In the genomic region with DNA sequence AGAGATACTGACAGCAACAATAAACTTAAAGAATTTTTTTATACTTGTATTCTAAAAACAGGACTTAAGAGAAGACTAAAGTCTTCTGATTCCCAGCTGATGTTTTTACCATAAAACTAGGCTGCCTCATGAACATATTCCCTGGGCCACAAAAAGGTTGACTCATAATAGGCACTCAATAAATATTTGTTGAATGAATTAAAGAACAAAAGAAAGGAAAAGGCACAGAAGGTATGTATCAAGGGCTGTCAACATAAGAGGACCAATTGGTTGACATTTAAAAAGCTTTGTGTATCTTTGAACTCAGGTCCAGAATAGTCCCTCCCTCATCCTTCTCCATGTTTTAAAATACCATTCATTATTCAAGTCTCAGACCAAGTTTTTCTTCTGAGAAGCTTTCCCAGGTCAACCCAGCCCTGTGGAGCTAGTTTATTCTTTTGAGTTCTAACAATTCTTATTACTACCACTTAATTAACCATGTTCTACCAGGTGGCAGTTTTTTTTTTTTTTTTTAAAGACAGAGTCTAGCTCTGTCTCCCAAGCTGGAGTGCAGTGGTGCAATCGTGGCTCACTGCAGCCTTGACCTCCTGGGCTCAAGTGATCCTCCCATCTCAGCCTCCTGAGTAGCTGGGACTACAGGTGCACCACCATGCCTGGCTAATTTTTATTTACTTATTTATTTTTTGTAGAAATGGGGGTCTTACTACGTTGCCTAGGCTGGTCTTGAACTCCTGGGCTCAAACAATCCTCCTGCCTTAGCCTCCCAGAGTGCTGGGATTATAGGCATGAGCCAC, we compare ENCODE assay signal across 17 cellular contexts. TPM values are rescaled to one million over a fixed set of nuclear protein-coding genes. Genes with fewer than 3 reads are reported as not detected.
DNase-seq lines count a peak whose midpoint lies in the region; ATAC-seq and TF ChIP-seq lines count a peak whose summit lies in the region.
"Had no signal": no experiment of that assay in that cellular context is flagged by ENCODE, and none has a peak within 500 bp of the region (broad histone marks: within the 10 kb centered on the region; RNA-seq: fewer than 3 reads in every experiment).

No MANE protein-coding gene starts in this region.

- no peak overlapping the region for H3K27ac ChIP-seq in CD8-positive, alpha-beta memory T cell (ENCODE audit: low read depth, low read length)
- H3K27ac ChIP-seq in HCT116 (ENCODE audit: low read depth, low read length): peak overlapping the region; percentile 42; the same call in 1 of the 2 replicates
- H3K27ac ChIP-seq in colonic mucosa: no peak overlapping the region
- H3K27ac ChIP-seq: suprapubic skin had no signal

- H3K4me3 ChIP-seq in CD8-positive, alpha-beta memory T cell (ENCODE audit: low read length): no peak overlapping the region
- H3K4me3 ChIP-seq in HCT116 (replicated peaks in 1 of 2; ENCODE audit: low read depth in 1 of 2, low read length in 2 of 2) (no peak overlapping the region; a peak in 1 of 4 replicates), colonic mucosa (no peak overlapping the region)
- H3K4me3 ChIP-seq: suprapubic skin had no signal

- no peaks in the 10 kb centered on the region for H3K9me2 ChIP-seq in HCT116 (ENCODE audit: insufficient read depth)

- H3K27ac Mint-ChIP-seq in CD8-positive, alpha-beta memory T cell: peak overlapping the region in 6 of 8 donors; percentile 17 to 66 (median 34)
- H3K27ac Mint-ChIP-seq in mesothelial cell of epicardium: peak overlapping the region; percentile 18

- ATAC-seq in HCT116 (peak; percentile 56), HG03565 (IDR thresholded peaks at IDR 0.05; ENCODE audit: unreplicated experiment) (no peak), GM21717 (IDR thresholded peaks at IDR 0.05; ENCODE audit: unreplicated experiment) (no peak)

- H3K79me2 ChIP-seq in HCT116 (ENCODE audit: insufficient read depth, low read length): no peaks in the 10 kb centered on the region

- CTCF ChIA-PET in CD8-positive, alpha-beta memory T cell (lab: Charles Lee): interaction anchor here (1.0 to 1.2 kb wide), 2 partner anchors 14 to 18 kb away, joined by 3 to 4 read pairs; a partner anchor contains a TSS
- CTCF ChIA-PET in HCT116 (lab: Charles Lee): interaction anchor here (1.0 to 2.4 kb wide), 2 partner anchors 17 to 20 kb away, joined by 3 to 8 read pairs; a partner anchor contains a TSS

- H3K27me3 Mint-ChIP-seq in CD8-positive, alpha-beta memory T cell: peaks cover 0 to 1% of the 10 kb centered on the region in 2 donors
- H3K27me3 Mint-ChIP-seq in mesothelial cell of epicardium (ENCODE audit: low read depth): no peaks in the 10 kb centered on the region

- H3K36me3 Mint-ChIP-seq in CD8-positive, alpha-beta memory T cell: peaks cover 0 to 3% (median 0%) of the 10 kb centered on the region in 3 donors
- H3K36me3 Mint-ChIP-seq in mesothelial cell of epicardium: no peaks in the 10 kb centered on the region

- H3K4me1 Mint-ChIP-seq in CD8-positive, alpha-beta memory T cell: peaks cover 54 to 80% (median 77%) of the 10 kb centered on the region in 3 donors
- peaks cover 32% of the 10 kb centered on the region for H3K4me1 Mint-ChIP-seq in mesothelial cell of epicardium

- no peaks in the 10 kb centered on the region for H4K20me1 ChIP-seq in HCT116 (ENCODE audit: insufficient read depth)

- DNase-seq in CD8-positive, alpha-beta memory T cell: no peak
- DNase-seq in HCT116 (ENCODE audit: low read depth, low spot score) (no peak), NCI-H748 (lab: John Stamatoyannopoulos, UW; ENCODE audit: unreplicated experiment) (peak; percentile 79), mesothelial cell of epicardium (ENCODE audit: low spot score in 2 of 2, unreplicated experiment in 2 of 2) (no peak), colonic mucosa (no peak)
- DNase-seq: activated CD4-positive, alpha-beta T cell treated with anti-CD3 and anti-CD28 coated beads for 4 hours; activated gamma-delta T cell; activated T-cell treated with anti-CD3 and anti-CD28 coated beads for 4 hours; H7; mesenchymal stem cell; NCI-H1092; NCI-H2171; NCI-H526 treated with DMSO at 0.1 percent for 48 hours; stimulated activated naive CD4-positive, alpha-beta T cell had no signal

- no peak for TF ChIP-seq POLR2A in HCT116 (IDR thresholded peaks at IDR 0.05; ENCODE audit: borderline replicate concordance, extremely low read depth, insufficient read depth, insufficient read length)

- H3K27me3 ChIP-seq in CD8-positive, alpha-beta memory T cell (ENCODE audit: insufficient read depth, low read length, poor library complexity, severe bottlenecking): no peaks in the 10 kb centered on the region
- H3K27me3 ChIP-seq in HCT116 (ENCODE audit: insufficient read depth, low read length): no peaks in the 10 kb centered on the region
- no peaks in the 10 kb centered on the region for H3K27me3 ChIP-seq in colonic mucosa
- H3K27me3 ChIP-seq: suprapubic skin had no signal

- intact Hi-C loops in HCT116 (cut with micrococcal nuclease) (no loop called here), colonic mucosa (cut with DNase I) (no loop called here)

- BruUV-seq in HCT116 (replicated peaks; lab: Mats Ljungman, UMichigan): no TSS peak

- peak overlapping the region; percentile 53; the same call in 1 of the 2 replicates for H3K4me2 ChIP-seq in HCT116 (ENCODE audit: low read length)

- H3K4me3 Mint-ChIP-seq in CD8-positive, alpha-beta memory T cell: no peak overlapping the region
- no peak overlapping the region for H3K4me3 Mint-ChIP-seq in mesothelial cell of epicardium

- no peak for TF ChIP-seq CTCF in HCT116 (IDR thresholded peaks at IDR 0.05 in 2 of 3, conservative IDR thresholded peaks at IDR 0.05 in 1 of 3; ENCODE audit: borderline replicate concordance in 1 of 3, insufficient read depth in 1 of 3, low read depth in 2 of 3, low read length in 2 of 3)
- no peak for TF ChIP-seq CTCF in mesothelial cell of epicardium (IDR thresholded peaks at IDR 0.05; ENCODE audit: unreplicated experiment)
- no peak for TF ChIP-seq CTCF in colonic mucosa (IDR thresholded peaks at IDR 0.05)

- no peak for TF ChIP-seq RAD21 in HCT116 (IDR thresholded peaks at IDR 0.05; ENCODE audit: low read depth)

- RAD21 ChIA-PET in HCT116 (lab: Charles Lee; ENCODE audit: low non-redundant PET in 1 of 2, low total read pairs in 2 of 2, uncharacterized antibody in 2 of 2, unreplicated experiment in 2 of 2): interaction anchor here in 1 of 2 experiments (0.7 kb wide), 1 partner anchor 136 kb away, joined by 3 read pairs; a partner anchor contains a TSS

- no peak overlapping the region for H2AFZ ChIP-seq in HCT116 (ENCODE audit: low read depth, low read length, poor library complexity, severe bottlenecking)

- H3K9me3 ChIP-seq in CD8-positive, alpha-beta memory T cell (ENCODE audit: low read length): no peaks in the 10 kb centered on the region
- H3K9me3 ChIP-seq in HCT116 (ENCODE audit: control insufficient read depth in 1 of 2, insufficient read depth in 1 of 2, low read depth in 1 of 2, low read length in 2 of 2): no peaks in the 10 kb centered on the region
- no peaks in the 10 kb centered on the region for H3K9me3 ChIP-seq in colonic mucosa
- H3K9me3 ChIP-seq: suprapubic skin had no signal

- H3K4me1 ChIP-seq in CD8-positive, alpha-beta memory T cell (ENCODE audit: insufficient read depth, low read length): peaks cover 47% of the 10 kb centered on the region
- H3K4me1 ChIP-seq in HCT116 (ENCODE audit: control insufficient read depth in 1 of 2, insufficient read depth in 2 of 2, low read length in 2 of 2) (peaks cover 41 to 53% of the 10 kb centered on the region in 2 experiments), colonic mucosa (no peaks in the 10 kb centered on the region)

- H3K9ac ChIP-seq in HCT116 (ENCODE audit: low read length): no peak overlapping the region
- H3K9ac ChIP-seq in colonic mucosa (ENCODE audit: low read depth in 2 of 2, low read length in 2 of 2): no peak overlapping the region

- POLR2A ChIA-PET in CD8-positive, alpha-beta memory T cell (lab: Charles Lee): no interaction called here
- POLR2A ChIA-PET in HCT116 (lab: Charles Lee): interaction anchor here (0.7 kb wide), 1 partner anchor 21 kb away, joined by 3 read pairs; no protein-coding TSS in a partner anchor

- H3K9me3 Mint-ChIP-seq in CD8-positive, alpha-beta memory T cell: no peaks in the 10 kb centered on the region
- H3K9me3 Mint-ChIP-seq in mesothelial cell of epicardium: no peaks in the 10 kb centered on the region

- no peaks in the 10 kb centered on the region for H3K36me3 ChIP-seq in CD8-positive, alpha-beta memory T cell (ENCODE audit: insufficient read depth, low read length)
- H3K36me3 ChIP-seq in HCT116 (ENCODE audit: control insufficient read depth in 1 of 2, insufficient read depth in 2 of 2, low read length in 2 of 2) (no peaks in the 10 kb centered on the region), colonic mucosa (no peaks in the 10 kb centered on the region)
- H3K36me3 ChIP-seq: suprapubic skin had no signal

TF ChIP-seq in HCT116, 20 proteins besides CTCF, POLR2A, EP300 and RAD21:
- TF ChIP-seq, protein P1, sequence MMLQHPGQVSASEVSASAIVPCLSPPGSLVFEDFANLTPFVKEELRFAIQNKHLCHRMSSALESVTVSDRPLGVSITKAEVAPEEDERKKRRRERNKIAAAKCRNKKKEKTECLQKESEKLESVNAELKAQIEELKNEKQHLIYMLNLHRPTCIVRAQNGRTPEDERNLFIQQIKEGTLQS (IDR thresholded peaks at IDR 0.05): no peak
- 0 out of 2 replicates have a peak, but pooled peaks have one; percentile 11 for TF ChIP-seq FOSL1 (IDR thresholded peaks at IDR 0.05; ENCODE audit: low read depth)

RNA-seq across cellular contexts. Expression of a gene that starts 17.5 kb away (rescaled TPM):
- total RNA-seq in CD8-positive, alpha-beta memory T cell: 10 to 100 TPM; 55.1 to 56.6 TPM
- polyA plus RNA-seq in CD8-positive, alpha-beta memory T cell: 110 TPM
- total RNA-seq in HCT116 (2021; ENCODE audit: unreplicated experiment) (18.1 TPM), mesothelial cell of epicardium (28.7 to 31.7 TPM (median 29.0 TPM) in 3 replicates), colonic mucosa (10 to 100 TPM; 10.2 to 14.7 TPM)
- 15.4 and 16.6 TPM in 2 replicates for polyA plus RNA-seq in HCT116 (2012)
